22 cellular contexts compared by ENCODE assay signal in genomic region chr2:65587779-65588178, GRCh38.
DNase-seq lines count a peak whose midpoint lies in the region; ATAC-seq, FAIRE-seq and TF ChIP-seq lines count a peak whose summit lies in the region.
"Had no signal": no experiment of that assay in that cellular context is flagged by ENCODE, and none has a peak within 500 bp of the region (broad histone marks: within the 10 kb centered on the region; RNA-seq: fewer than 3 reads in every experiment).

No MANE protein-coding gene starts in this region.

- H4K8ac ChIP-seq in trophoblast cell (ENCODE audit: low read depth, low read length): no peak overlapping the region

- H3K23ac ChIP-seq in trophoblast cell (ENCODE audit: low read length): peak overlapping the region; percentile 22

- BruUV-seq in HepG2 (replicated peaks; lab: Mats Ljungman, UMichigan): no TSS peak

- no peak overlapping the region for H2BK5ac ChIP-seq in trophoblast cell (ENCODE audit: low read depth, low read length, poor library complexity)

- TF ChIP-seq POLR2A in HepG2 (IDR thresholded peaks at IDR 0.05; ENCODE audit: insufficient read depth in 1 of 2, low read depth in 2 of 2, low read length in 2 of 2): no peak
- no peak for TF ChIP-seq POLR2A in right lobe of liver (IDR thresholded peaks at IDR 0.05)

- no peak overlapping the region for H3K18ac ChIP-seq in trophoblast cell (ENCODE audit: low read length)

- H3K9me3 Mint-ChIP-seq in endodermal cell: peaks cover 7% of the 10 kb centered on the region
- H3K9me3 Mint-ChIP-seq: CD4-positive, alpha-beta T cell; CD8-positive, alpha-beta T cell had no signal

- CTCF ChIA-PET in HepG2 (lab: Yijun Ruan, JAX; ENCODE audit: low intra/inter-chr PET ratio, low total read pairs): no interaction called here

- no peak for ATAC-seq in HepG2
- ATAC-seq in right lobe of liver: no peak
- ATAC-seq: A549; CD8-positive, alpha-beta T cell had no signal

- no peaks in the 10 kb centered on the region for H4K20me1 ChIP-seq in HepG2 (ENCODE audit: insufficient read depth, low read length)
- H4K20me1 ChIP-seq: BLaER1 treated with 17β-estradiol and CSF1 and Interleukin-3, amounts not matched to agents 10 nM and 100 nM had no signal

- TF ChIP-seq EP300 in HepG2 (IDR thresholded peaks at IDR 0.05; ENCODE audit: low read depth in 2 of 2, low read length in 2 of 2) (no peak), HepG2 (CRISPR knock-in tag; IDR thresholded peaks at IDR 0.05; ENCODE audit: borderline replicate concordance) (no peak)

- H3K27me3 Mint-ChIP-seq in endodermal cell (ENCODE audit: insufficient read depth): peaks cover 7% of the 10 kb centered on the region

- in situ Hi-C loops in HepG2 (cut with HindIII; ENCODE audit: extremely low pct_ligation_motif_present, low pct_unique_long_range_greater_than_20kb): no loop called here

- POLR2A ChIA-PET in HepG2 (lab: Yijun Ruan, JAX): no interaction called here

- intact Hi-C loops in HepG2 (cut with micrococcal nuclease; ENCODE audit: unreplicated experiment) (no loop called here), right lobe of liver (cut with DNase I) (no loop called here)

- no peak overlapping the region for H3K4me3 ChIP-seq in HepG2 (replicated peaks in 1 of 3; ENCODE audit: insufficient read depth in 1 of 3, low read depth in 2 of 3, low read length in 3 of 3)
- no peak overlapping the region for H3K4me3 ChIP-seq in right lobe of liver
- no peak overlapping the region for H3K4me3 ChIP-seq in endodermal cell (ENCODE audit: low read length)
- no peak overlapping the region for H3K4me3 ChIP-seq in trophoblast cell (ENCODE audit: low read depth, low read length)
- H3K4me3 ChIP-seq: A549; BLaER1 treated with 17β-estradiol and CSF1 and Interleukin-3, amounts not matched to agents 10 nM and 100 nM had no signal

- H3K14ac ChIP-seq in trophoblast cell (ENCODE audit: low read length): no peak overlapping the region

- DNase-seq in HepG2 (ENCODE audit: low spot score) (no peak), right lobe of liver (no peak), endodermal cell (peak; percentile 14), trophoblast cell (no peak), amniotic stem cell (lab: John Stamatoyannopoulos, UW) (no peak), frontal cortex (ENCODE audit: low spot score in 2 of 2) (no peak)
- DNase-seq: AML-193; Caco-2; Calu3; CD4-positive, alpha-beta T cell; CD8-positive, alpha-beta T cell; DMS79 treated with DMSO at 0.1 percent for 48 hours; GF-D8 had no signal

- no peaks in the 10 kb centered on the region for H3K79me2 ChIP-seq in HepG2 (ENCODE audit: insufficient read depth, low read length)
- no peaks in the 10 kb centered on the region for H3K79me2 ChIP-seq in trophoblast cell (ENCODE audit: control insufficient read depth, insufficient read depth, low read length, poor library complexity)

- TF ChIP-seq CTCF in HepG2 (CRISPR knock-in tag; IDR thresholded peaks at IDR 0.05) (no peak), right lobe of liver (IDR thresholded peaks at IDR 0.05) (no peak), endodermal cell (conservative IDR thresholded peaks at IDR 0.05) (no peak)

- no peak overlapping the region for H2BK120ac ChIP-seq in trophoblast cell (ENCODE audit: insufficient read depth, low read length, poor library complexity)

- H3K4ac ChIP-seq in trophoblast cell (ENCODE audit: low read depth, low read length): no peak overlapping the region

- peaks cover 17% of the 10 kb centered on the region for H3K4me1 Mint-ChIP-seq in endodermal cell
- H3K4me1 Mint-ChIP-seq: B cell had no signal

- H4K91ac ChIP-seq in trophoblast cell (ENCODE audit: low read depth, low read length): no peak overlapping the region

- H3K4me3 Mint-ChIP-seq in endodermal cell: no peak overlapping the region
- H3K4me3 Mint-ChIP-seq: B cell; CD4-positive, alpha-beta T cell; CD8-positive, alpha-beta T cell had no signal

- H2AFZ ChIP-seq in HepG2 (ENCODE audit: low read length): no peak overlapping the region
- no peak overlapping the region for H2AFZ ChIP-seq in trophoblast cell (ENCODE audit: insufficient read depth, low read length, poor library complexity)

- no peak for FAIRE-seq in HepG2 (lab: Jason Lieb, UNC)
- FAIRE-seq in frontal cortex (lab: Jason Lieb, UNC): no peak
- FAIRE-seq: A549, D721Med, G401.6, GM12891, GM19239 had no signal

- no peak overlapping the region for H3K27ac Mint-ChIP-seq in endodermal cell
- H3K27ac Mint-ChIP-seq: B cell; CD4-positive, alpha-beta T cell; CD8-positive, alpha-beta T cell had no signal

- H3K36me3 ChIP-seq in HepG2 (replicated peaks in 1 of 2; ENCODE audit: control insufficient read depth in 1 of 2, insufficient read depth in 2 of 2, low read length in 2 of 2): no peaks in the 10 kb centered on the region
- H3K36me3 ChIP-seq in right lobe of liver: no peaks in the 10 kb centered on the region
- H3K36me3 ChIP-seq in endodermal cell (ENCODE audit: control insufficient read depth, insufficient read depth, low read length): no peaks in the 10 kb centered on the region
- H3K36me3 ChIP-seq in trophoblast cell (ENCODE audit: control insufficient read depth in 1 of 2, insufficient read depth in 2 of 2, low read length in 2 of 2): no peaks in the 10 kb centered on the region
- H3K36me3 ChIP-seq: BLaER1 treated with 17β-estradiol and CSF1 and Interleukin-3, amounts not matched to agents 10 nM and 100 nM had no signal

- TF ChIP-seq RAD21 in HepG2 (CRISPR knock-in tag; IDR thresholded peaks at IDR 0.05): no peak

- H3K9me3 ChIP-seq in HepG2 (ENCODE audit: low read length): no peaks in the 10 kb centered on the region
- no peaks in the 10 kb centered on the region for H3K9me3 ChIP-seq in right lobe of liver
- peaks cover 19% of the 10 kb centered on the region for H3K9me3 ChIP-seq in endodermal cell (ENCODE audit: control insufficient read depth, low read length)
- H3K9me3 ChIP-seq in trophoblast cell (ENCODE audit: insufficient read depth, low read depth, low read length): no peaks in the 10 kb centered on the region
- H3K9me3 ChIP-seq: A549; BLaER1 treated with 17β-estradiol and CSF1 and Interleukin-3, amounts not matched to agents 10 nM and 100 nM; Caco-2 had no signal

- H3K36me3 Mint-ChIP-seq in endodermal cell (ENCODE audit: low read depth): peaks cover 3% of the 10 kb centered on the region
- H3K36me3 Mint-ChIP-seq: CD8-positive, alpha-beta T cell had no signal

- H3K4me2 ChIP-seq in HepG2 (ENCODE audit: low read depth, low read length): no peak overlapping the region
- no peak overlapping the region for H3K4me2 ChIP-seq in trophoblast cell (ENCODE audit: low read length)
- H3K4me2 ChIP-seq: A549; BLaER1 treated with 17β-estradiol and CSF1 and Interleukin-3, amounts not matched to agents 10 nM and 100 nM had no signal

- no peak overlapping the region for H4K12ac ChIP-seq in trophoblast cell (ENCODE audit: low read depth, low read length)

- 0 out of 5 replicates have a peak, but pooled peaks cover 0 to 3% of the 10 kb centered on the region in 2 experiments for H3K27me3 ChIP-seq in HepG2 (ENCODE audit: control insufficient read depth in 1 of 2, insufficient read depth in 2 of 2, low read length in 2 of 2)
- H3K27me3 ChIP-seq in right lobe of liver: no peaks in the 10 kb centered on the region
- H3K27me3 ChIP-seq in endodermal cell (ENCODE audit: control insufficient read depth, insufficient read depth, low read length, poor library complexity, severe bottlenecking): no peaks in the 10 kb centered on the region
- no peaks in the 10 kb centered on the region for H3K27me3 ChIP-seq in trophoblast cell (ENCODE audit: insufficient read depth, low read length)
- H3K27me3 ChIP-seq: BLaER1 treated with 17β-estradiol and CSF1 and Interleukin-3, amounts not matched to agents 10 nM and 100 nM had no signal

- H3K27ac ChIP-seq in HepG2 (ENCODE audit: extremely low read length, insufficient read depth, low read length) (no peak overlapping the region), right lobe of liver (no peak overlapping the region), endodermal cell (ENCODE audit: low read depth, low read length) (no peak overlapping the region), trophoblast cell (ENCODE audit: low read depth, low read length) (no peak overlapping the region)
- H3K27ac ChIP-seq: 22Rv1; A549; BLaER1 treated with 17β-estradiol and CSF1 and Interleukin-3, amounts not matched to agents 10 nM and 100 nM; C4-2B had no signal

- 58% methylated on average over 4 of the region's 4 CpGs for WGBS in HepG2 (ENCODE audit: low lambda C conversion rate)
- WGBS in right lobe of liver (ENCODE audit: insufficient coverage, low coverage, low lambda C conversion rate, missing lambda C conversion rate): 92% methylated on average over 4 of the region's 4 CpGs
- 90 to 94% methylated on average over 2 to 4 of the region's 4 CpGs for WGBS in endodermal cell (ENCODE audit: insufficient coverage in 1 of 2, insufficient read length in 1 of 2), 2 experiments
- WGBS in trophoblast cell (ENCODE audit: extremely low coverage, insufficient coverage, insufficient read length): no CpG with 5 or more reads among the region's 4 CpGs

- H3K4me1 ChIP-seq in HepG2 (ENCODE audit: insufficient read depth, low read length): peaks cover 7% of the 10 kb centered on the region
- H3K4me1 ChIP-seq in right lobe of liver: no peaks in the 10 kb centered on the region
- H3K4me1 ChIP-seq in endodermal cell (ENCODE audit: control insufficient read depth, insufficient read depth, low read length): no peaks in the 10 kb centered on the region
- H3K4me1 ChIP-seq in trophoblast cell (ENCODE audit: control insufficient read depth in 1 of 2, insufficient read depth in 2 of 2, low read length in 2 of 2): no peaks in the 10 kb centered on the region
- H3K4me1 ChIP-seq: A549; BLaER1 treated with 17β-estradiol and CSF1 and Interleukin-3, amounts not matched to agents 10 nM and 100 nM; Caco-2 had no signal

- no peak overlapping the region for H2BK12ac ChIP-seq in trophoblast cell (ENCODE audit: low read length)

- H2AK5ac ChIP-seq in trophoblast cell (ENCODE audit: low read length): no peak overlapping the region

- no peak overlapping the region for H3K9ac ChIP-seq in HepG2 (ENCODE audit: insufficient read depth, low read depth, low read length)
- H3K9ac ChIP-seq in endodermal cell (ENCODE audit: extremely low read depth, low read length, poor library complexity, severe bottlenecking): no peak overlapping the region
- no peak overlapping the region for H3K9ac ChIP-seq in trophoblast cell (ENCODE audit: low read length)
- H3K9ac ChIP-seq: BLaER1 treated with 17β-estradiol and CSF1 and Interleukin-3, amounts not matched to agents 10 nM and 100 nM had no signal

- H3K79me1 ChIP-seq in trophoblast cell (ENCODE audit: low read length): no peaks in the 10 kb centered on the region

TF ChIP-seq in HepG2, 621 proteins besides CTCF, POLR2A, EP300 and RAD21 (continues in another document):
- TF ChIP-seq MATR3 (CRISPR knock-in tag; IDR thresholded peaks at IDR 0.05) (no peak), ZNF740 (CRISPR knock-in tag; IDR thresholded peaks at IDR 0.05) (no peak), ZNF12 (CRISPR knock-in tag; IDR thresholded peaks at IDR 0.05) (peak; percentile 88), MXD4 (CRISPR knock-in tag; IDR thresholded peaks at IDR 0.05) (no peak), SPEN (CRISPR knock-in tag; IDR thresholded peaks at IDR 0.05; ENCODE audit: low read depth) (no peak)
